ENCODE assay signal across 10 cellular contexts in genomic region chr14:98952595-98953325, GRCh38.
DNase-seq lines count a peak whose midpoint lies in the region; ATAC-seq and TF ChIP-seq lines count a peak whose summit lies in the region.
"Had no signal": no experiment of that assay in that cellular context is flagged by ENCODE, and none has a peak within 500 bp of the region (broad histone marks: within the 10 kb centered on the region; RNA-seq: fewer than 3 reads in every experiment).

No MANE protein-coding gene starts in this region.

- no peaks in the 10 kb centered on the region for H3K9me3 Mint-ChIP-seq in type B pancreatic cell

- H3K27ac Mint-ChIP-seq in type B pancreatic cell, result no peak overlapping the region

- peaks cover 9% of the 10 kb centered on the region for H3K4me1 Mint-ChIP-seq in type B pancreatic cell (ENCODE audit: unreplicated experiment)

- no peaks in the 10 kb centered on the region for H3K36me3 Mint-ChIP-seq in type B pancreatic cell

- no peak for ATAC-seq in GM18868 (IDR thresholded peaks at IDR 0.05; ENCODE audit: unreplicated experiment)

- H3K27me3 Mint-ChIP-seq in type B pancreatic cell, result peaks cover 10% of the 10 kb centered on the region

- TF ChIP-seq CTCF in fibroblast of pulmonary artery (IDR thresholded peaks at IDR 0.05; ENCODE audit: low read length, missing control alignments) (no peak), type B pancreatic cell (conservative IDR thresholded peaks at IDR 0.05) (no peak)

- no peak overlapping the region for H3K4me3 ChIP-seq in fibroblast of pulmonary artery (replicated peaks; ENCODE audit: low read depth, low read length)
- H3K4me3 ChIP-seq: BLaER1, cardiac muscle cell had no signal

- H3K4me3 Mint-ChIP-seq in type B pancreatic cell, result no peak overlapping the region

- DNase-seq in activated effector memory CD4-positive, alpha-beta T cell treated with anti-CD3 and anti-CD28 coated beads, Interleukin-2, amount 50 U/mL, for 16 hours, result peak; percentile 44
- no peak for DNase-seq in activated effector memory CD4-positive, alpha-beta T cell treated with Interleukin-2 at 50 U/mL for 16 hours
- DNase-seq in RKO (ENCODE audit: low spot score) (peak; percentile 70), fibroblast of pulmonary artery (ENCODE audit: low read depth) (peak; percentile 16), type B pancreatic cell (ENCODE audit: extremely low spot score, unreplicated experiment) (peak; percentile 24), OCI-M2 (lab: John Stamatoyannopoulos, UW; ENCODE audit: unreplicated experiment) (no peak), occipital lobe (lab: John Stamatoyannopoulos, UW) (no peak)

Comparison
In these comparisons a context has a peak if more than half of its experiments do, and no peak if none do; other contexts are left out.
1. DNase-seq: peak in activated effector memory CD4-positive, alpha-beta T cell treated with anti-CD3 and anti-CD28 coated beads, Interleukin-2, amount 50 U/mL, for 16 hours (single experiment), RKO (single experiment), fibroblast of pulmonary artery (single experiment) and type B pancreatic cell (single experiment); none in activated effector memory CD4-positive, alpha-beta T cell treated with Interleukin-2 at 50 U/mL for 16 hours (single experiment), OCI-M2 (single experiment) and occipital lobe (single experiment).